In genomic region chr21:35052786-35053185, GRCh38 we compare ENCODE assay signal across 15 cellular contexts.
"Had no signal": no experiment of that assay in that cellular context is flagged by ENCODE, and none has a peak within 500 bp of the region (broad histone marks: within the 10 kb centered on the region; RNA-seq: fewer than 3 reads in every experiment).

No MANE protein-coding gene starts in this region.

- H3K4me3 Mint-ChIP-seq: activated T-cell treated with anti-CD3 and anti-CD28 coated beads, Interleukin-2, amount 50 U/mL, for 4 hours; brain; mesothelial cell of epicardium; nephron progenitor cell; T-helper 17 cell had no signal

- H3K4me3 ChIP-seq: adrenal gland, lower lobe of right lung, stomach, thyroid gland had no signal

- H3K9me3 ChIP-seq: adrenal gland, lower lobe of right lung, stomach, thyroid gland had no signal

- DNase-seq: activated gamma-delta T cell; activated T-cell treated with anti-CD3 and anti-CD28 coated beads, Interleukin-2, amount 50 U/mL, for 4 hours; adrenal gland; left cardiac atrium; lower lobe of right lung; SHP77 treated with DMSO at 0.1 percent for 48 hours; stimulated activated CD4-positive, alpha-beta T cell treated with anti-CD3 and anti-CD28 coated beads, Interleukin-15, amount 100 ng/mL, for 24 hours; stimulated activated CD4-positive, alpha-beta T cell treated with anti-CD3 and anti-CD28 coated beads, Interleukin-4, amount 100 ng/mL, for 24 hours; stomach; T-helper 17 cell; thyroid gland had no signal

- H3K27me3 Mint-ChIP-seq: brain, T-helper 17 cell had no signal

- H3K9me3 Mint-ChIP-seq: activated T-cell treated with anti-CD3 and anti-CD28 coated beads, Interleukin-2, amount 50 U/mL, for 4 hours; mesothelial cell of epicardium; nephron progenitor cell had no signal

- H3K4me1 ChIP-seq: adrenal gland had no signal

- H3K36me3 Mint-ChIP-seq: brain, mesothelial cell of epicardium had no signal

- H3K36me3 ChIP-seq: adrenal gland, lower lobe of right lung, stomach, thyroid gland had no signal

- H3K27ac Mint-ChIP-seq: mesothelial cell of epicardium, nephron progenitor cell, T-helper 17 cell had no signal

- H3K27ac ChIP-seq: adrenal gland, lower lobe of right lung, thyroid gland had no signal

- H3K27me3 ChIP-seq: adrenal gland, stomach, thyroid gland had no signal

- ATAC-seq: activated T-cell treated with anti-CD3 and anti-CD28 coated beads, Interleukin-2, amount 50 U/mL, for 4 hours; esophagus mucosa; left cardiac atrium; lower lobe of right lung; T-helper 17 cell had no signal
